26 cellular contexts compared by ENCODE assay signal in genomic region chr11:66629356-66629755, GRCh38. TPM values are rescaled to one million over a fixed set of nuclear protein-coding genes. Genes with fewer than 3 reads are reported as not detected.
DNase-seq lines count a peak whose midpoint lies in the region; ATAC-seq and TF ChIP-seq lines count a peak whose summit lies in the region.
"Had no signal": no experiment of that assay in that cellular context is flagged by ENCODE, and none has a peak within 500 bp of the region (broad histone marks: within the 10 kb centered on the region; RNA-seq: fewer than 3 reads in every experiment).

No MANE protein-coding gene starts in this region.

- CTCF ChIA-PET in Caco-2 (lab: Charles Lee), result interaction anchor here (0.6 kb wide), 1 partner anchor 682 kb away, joined by 3 read pairs; no protein-coding TSS in a partner anchor

- no peak overlapping the region for H3K4me3 ChIP-seq in Caco-2 (ENCODE audit: low read depth, low read length)
- H3K4me3 ChIP-seq: BLaER1, SJCRH30 had no signal

- POLR2A ChIA-PET in Caco-2 (lab: Charles Lee), result interaction anchor here (2.5 kb wide), 1 partner anchor 12 kb away, joined by 31 read pairs; the partner anchor contains the start of gene RBM14

- ATAC-seq in stimulated activated naive CD8-positive, alpha-beta T cell treated with anti-CD3 and anti-CD28 coated beads, Interleukin-15, amount 100 ng/mL, for 72 hours, result no peak
- no peak for ATAC-seq in stimulated activated naive CD8-positive, alpha-beta T cell treated with anti-CD3 and anti-CD28 coated beads, Interleukin-15, Interleukin-2, amounts not matched to agents 100 U/mL and 50 U/mL, for 24 hours
- ATAC-seq in memory B cell (ENCODE audit: low read depth), result no peak
- no peak for ATAC-seq in stimulated activated naive B cell treated with anti-CD40 and anti-IgM and Interleukin-4, amounts not matched to agents 10 μg/mL and 1 μg/mL and 100 μg/mL, for 72 hours (replicated peaks)
- ATAC-seq: HCT116 had no signal

- BruUV-seq in Caco-2 (replicated peaks; lab: Mats Ljungman, UMichigan), result no TSS peak

- H3K4me1 Mint-ChIP-seq in activated T-cell treated with anti-CD3 and anti-CD28 coated beads, Interleukin-2, amount 50 U/mL, for 24 hours (ENCODE audit: low read depth), result peaks cover 58% of the 10 kb centered on the region
- H3K4me1 Mint-ChIP-seq in stimulated activated naive CD8-positive, alpha-beta T cell treated with anti-CD3 and anti-CD28 coated beads, Interleukin-15, amount 100 ng/mL, for 72 hours, result peaks cover 55% of the 10 kb centered on the region
- H3K4me1 Mint-ChIP-seq in memory B cell (peaks cover 32% of the 10 kb centered on the region), Caco-2 (ENCODE audit: low read depth, unreplicated experiment) (no peaks in the 10 kb centered on the region)
- peaks cover 24 to 67% of the 10 kb centered on the region in 2 donors for H3K4me1 Mint-ChIP-seq in stimulated activated naive B cell treated with anti-CD40 and anti-IgM and Interleukin-4, amounts not matched to agents 10 μg/mL and 1 μg/mL and 100 μg/mL, for 72 hours

- no peak for DNase-seq in activated T-cell treated with anti-CD3 and anti-CD28 coated beads, Interleukin-2, amount 50 U/mL, for 24 hours
- DNase-seq in activated T-cell treated with anti-CD3 and anti-CD28 coated beads for 4 hours, result no peak
- DNase-seq in stimulated activated naive CD8-positive, alpha-beta T cell treated with anti-CD3 and anti-CD28 coated beads, Interleukin-15, amount 100 ng/mL, for 72 hours, result no peak
- DNase-seq in stimulated activated naive CD8-positive, alpha-beta T cell treated with anti-CD3 and anti-CD28 coated beads, Interleukin-15, Interleukin-2, amounts not matched to agents 100 U/mL and 50 U/mL, for 24 hours, result no peak
- DNase-seq in memory B cell (ENCODE audit: low spot score in 2 of 2), result no peak
- DNase-seq in stimulated activated naive B cell treated with anti-CD40 and anti-IgM and Interleukin-4, amounts not matched to agents 10 μg/mL and 1 μg/mL and 100 μg/mL, for 72 hours, result no peak
- no peak for DNase-seq in activated CD4-positive, CD25-positive, alpha-beta regulatory T cell (lab: John Stamatoyannopoulos, UW)
- DNase-seq in Caco-2, result no peak
- DNase-seq: 8988T; CD4-positive, CD25-positive, alpha-beta regulatory T cell; DMS53; Karpas-422; NCI-H1092 treated with DMSO at 0.1 percent for 48 hours; NCI-H1436; NCI-H187; NCI-H2081 treated with DMSO at 0.1 percent for 48 hours; NCI-H2171 treated with DMSO at 0.1 percent for 48 hours; NCI-H446; NCI-H524 treated with DMSO at 0.1 percent for 48 hours; NCI-H82; NK-92 treated with Interleukin-12 subunit alpha and Interleukin-12 subunit beta, amount 100 ng/mL, for 24 hours; PC-3; SJCRH30 had no signal

- no peaks in the 10 kb centered on the region for H3K27me3 ChIP-seq in Caco-2 (replicated peaks; ENCODE audit: control insufficient read depth, insufficient read depth, low read length)
- H3K27me3 ChIP-seq: BLaER1, SJCRH30 had no signal

- no peaks in the 10 kb centered on the region for H3K27me3 Mint-ChIP-seq in activated T-cell treated with anti-CD3 and anti-CD28 coated beads, Interleukin-2, amount 50 U/mL, for 24 hours
- no peaks in the 10 kb centered on the region for H3K27me3 Mint-ChIP-seq in stimulated activated naive CD8-positive, alpha-beta T cell treated with anti-CD3 and anti-CD28 coated beads, Interleukin-15, amount 100 ng/mL, for 72 hours
- H3K27me3 Mint-ChIP-seq in memory B cell, result no peaks in the 10 kb centered on the region
- no peaks in the 10 kb centered on the region for H3K27me3 Mint-ChIP-seq in stimulated activated naive B cell treated with anti-CD40 and anti-IgM and Interleukin-4, amounts not matched to agents 10 μg/mL and 1 μg/mL and 100 μg/mL, for 72 hours
- H3K27me3 Mint-ChIP-seq in Caco-2 (ENCODE audit: insufficient read depth, unreplicated experiment), result no peaks in the 10 kb centered on the region
- H3K27me3 Mint-ChIP-seq: CD4-positive, CD25-positive, alpha-beta regulatory T cell had no signal

- H3K4me1 ChIP-seq in Caco-2, result no peaks in the 10 kb centered on the region
- H3K4me1 ChIP-seq: SJCRH30 had no signal

- H3K9me3 Mint-ChIP-seq in activated T-cell treated with anti-CD3 and anti-CD28 coated beads, Interleukin-2, amount 50 U/mL, for 24 hours, result no peaks in the 10 kb centered on the region
- H3K9me3 Mint-ChIP-seq in stimulated activated naive CD8-positive, alpha-beta T cell treated with anti-CD3 and anti-CD28 coated beads, Interleukin-15, amount 100 ng/mL, for 72 hours, result no peaks in the 10 kb centered on the region
- no peaks in the 10 kb centered on the region for H3K9me3 Mint-ChIP-seq in memory B cell
- no peaks in the 10 kb centered on the region for H3K9me3 Mint-ChIP-seq in stimulated activated naive B cell treated with anti-CD40 and anti-IgM and Interleukin-4, amounts not matched to agents 10 μg/mL and 1 μg/mL and 100 μg/mL, for 72 hours
- no peaks in the 10 kb centered on the region for H3K9me3 Mint-ChIP-seq in Caco-2 (ENCODE audit: unreplicated experiment)
- H3K9me3 Mint-ChIP-seq: CD4-positive, CD25-positive, alpha-beta regulatory T cell had no signal

- H3K9me3 ChIP-seq in Caco-2, result no peaks in the 10 kb centered on the region
- H3K9me3 ChIP-seq: BLaER1, SJCRH30 had no signal

- TF ChIP-seq CTCF in Caco-2 (IDR thresholded peaks at IDR 0.05; ENCODE audit: insufficient read depth in 1 of 2, low read depth in 1 of 2, low read length in 1 of 2, severe bottlenecking in 1 of 2, unreplicated experiment in 1 of 2), result no peak

- peaks cover 94% of the 10 kb centered on the region for H3K36me3 Mint-ChIP-seq in activated T-cell treated with anti-CD3 and anti-CD28 coated beads, Interleukin-2, amount 50 U/mL, for 24 hours (ENCODE audit: low read depth)
- peaks cover 24% of the 10 kb centered on the region for H3K36me3 Mint-ChIP-seq in memory B cell
- H3K36me3 Mint-ChIP-seq in stimulated activated naive B cell treated with anti-CD40 and anti-IgM and Interleukin-4, amounts not matched to agents 10 μg/mL and 1 μg/mL and 100 μg/mL, for 72 hours, result peaks cover 42 to 69% of the 10 kb centered on the region in 2 donors
- H3K36me3 Mint-ChIP-seq in Caco-2 (ENCODE audit: insufficient read depth, unreplicated experiment), result peaks cover 94% of the 10 kb centered on the region

- H3K36me3 ChIP-seq in Caco-2 (ENCODE audit: control insufficient read depth, insufficient read depth, low read length), result peaks cover 22% of the 10 kb centered on the region

- no peak overlapping the region for H3K4me3 Mint-ChIP-seq in activated T-cell treated with anti-CD3 and anti-CD28 coated beads, Interleukin-2, amount 50 U/mL, for 24 hours
- no peak overlapping the region for H3K4me3 Mint-ChIP-seq in stimulated activated naive CD8-positive, alpha-beta T cell treated with anti-CD3 and anti-CD28 coated beads, Interleukin-15, amount 100 ng/mL, for 72 hours
- H3K4me3 Mint-ChIP-seq in memory B cell, result no peak overlapping the region
- H3K4me3 Mint-ChIP-seq in stimulated activated naive B cell treated with anti-CD40 and anti-IgM and Interleukin-4, amounts not matched to agents 10 μg/mL and 1 μg/mL and 100 μg/mL, for 72 hours, result no peak overlapping the region
- no peak overlapping the region for H3K4me3 Mint-ChIP-seq in Caco-2 (ENCODE audit: unreplicated experiment)

- H3K27ac Mint-ChIP-seq in activated T-cell treated with anti-CD3 and anti-CD28 coated beads, Interleukin-2, amount 50 U/mL, for 24 hours, result peak overlapping the region; percentile 63
- peak overlapping the region; percentile 25 to 38 for H3K27ac Mint-ChIP-seq in stimulated activated naive CD8-positive, alpha-beta T cell treated with anti-CD3 and anti-CD28 coated beads, Interleukin-15, amount 100 ng/mL, for 72 hours
- peak overlapping the region; percentile 51 for H3K27ac Mint-ChIP-seq in memory B cell
- peak overlapping the region; percentile 65 for H3K27ac Mint-ChIP-seq in stimulated activated naive B cell treated with anti-CD40 and anti-IgM and Interleukin-4, amounts not matched to agents 10 μg/mL and 1 μg/mL and 100 μg/mL, for 72 hours
- H3K27ac Mint-ChIP-seq in Caco-2 (ENCODE audit: unreplicated experiment), result no peak overlapping the region

- intact Hi-C loops in Caco-2 (cut with micrococcal nuclease; ENCODE audit: unreplicated experiment), result no loop called here

RNA-seq across cellular contexts. Expression of gene RBM4, which starts 9.1 kb away (rescaled TPM):
- 257 and 273 TPM in 2 replicates for total RNA-seq in Caco-2 (2022)

RNA-seq across cellular contexts. Expression of gene RBM14, which starts 12.9 kb away (rescaled TPM):
- total RNA-seq in Caco-2 (2022), result 160 and 173 TPM in 2 replicates

RNA-seq across cellular contexts. Expression of gene CCS, which starts 36.4 kb away (rescaled TPM):
- total RNA-seq in Caco-2 (2022), result 52.9 and 54.0 TPM in 2 replicates

RNA-seq across cellular contexts. Expression of gene CCDC87, which starts 36.5 kb away (rescaled TPM):
- total RNA-seq in Caco-2 (2022), result 1.0 TPM in 2 replicates
- total RNA-seq: Daoy had no signal

RNA-seq across cellular contexts. Expression of gene RBM4B, which starts 48.3 kb away (rescaled TPM):
- 39.8 and 45.8 TPM in 2 replicates for total RNA-seq in Caco-2 (2022)
